Comparison of ENCODE assay signal across 13 cellular contexts in the genomic region with DNA sequence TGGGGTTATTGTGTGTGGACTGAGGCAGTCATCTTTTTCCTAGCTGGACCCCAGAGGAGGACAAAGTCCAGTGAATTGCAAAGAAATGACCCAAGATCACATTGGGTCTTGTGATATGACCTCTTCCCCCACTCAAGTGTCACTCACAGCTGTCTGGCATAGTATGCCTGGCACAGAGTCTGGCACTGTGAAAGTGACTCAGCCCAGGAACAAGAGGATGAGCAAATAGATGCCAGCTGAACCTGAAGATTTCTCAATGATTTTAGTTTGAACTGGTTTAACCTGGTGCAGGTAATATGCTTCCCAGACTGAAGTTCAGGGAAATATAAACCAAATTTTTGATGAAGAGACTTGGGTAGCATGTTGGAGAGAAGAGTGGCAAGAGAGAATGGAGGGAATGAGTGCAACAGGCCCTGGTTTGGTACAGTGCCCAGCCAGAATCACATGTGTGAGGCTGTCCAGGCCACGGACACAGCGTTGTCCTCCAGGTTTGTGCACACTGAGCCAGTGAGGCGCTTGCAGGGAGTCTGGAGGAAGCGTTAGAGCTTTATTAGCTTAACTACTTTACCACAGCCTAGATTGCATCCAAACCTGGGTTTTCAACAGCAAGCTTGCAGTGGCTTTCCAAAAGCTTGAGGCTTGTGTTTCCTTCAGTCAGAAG.
"Had no signal": no experiment of that assay in that cellular context is flagged by ENCODE, and none has a peak within 500 bp of the region (broad histone marks: within the 10 kb centered on the region; RNA-seq: fewer than 3 reads in every experiment).

No MANE protein-coding gene starts in this region.

- H3K9me3 ChIP-seq: ovary had no signal

- H3K27me3 ChIP-seq: cardiac muscle cell, ovary had no signal

- ATAC-seq: activated CD4-positive, alpha-beta T cell treated with anti-CD3 and anti-CD28 coated beads for 36 hours; activated CD8-positive, alpha-beta T cell treated with anti-CD3 and anti-CD28 coated beads for 36 hours; activated T-cell treated with anti-CD3 and anti-CD28 coated beads, Interleukin-2, amount 50 U/mL, for 72 hours; T-cell had no signal

- H3K4me3 ChIP-seq: cardiac muscle cell, coronary artery, ovary, skin epidermis had no signal

- H3K36me3 ChIP-seq: cardiac muscle cell, ovary, WERI-Rb-1 had no signal

- H3K27ac ChIP-seq: cardiac muscle cell, coronary artery, ovary, WERI-Rb-1 had no signal

- DNase-seq: activated CD4-positive, alpha-beta T cell treated with anti-CD3 and anti-CD28 coated beads for 36 hours; activated CD8-positive, alpha-beta memory T cell treated with anti-CD3 and anti-CD28 coated beads, Interleukin-2, amount 50 U/mL, for 4 hours; activated CD8-positive, alpha-beta T cell treated with anti-CD3 and anti-CD28 coated beads for 36 hours; activated naive CD8-positive, alpha-beta T cell treated with anti-CD3 and anti-CD28 coated beads, Interleukin-2, amount 10 ng/mL, durations not matched to agents 7 days and 5 days; activated T-cell treated with anti-CD3 and anti-CD28 coated beads, Interleukin-2, amount 50 U/mL, for 72 hours; anterior cingulate cortex; effector CD8-positive, alpha-beta T cell; ovary; T-cell; WERI-Rb-1 had no signal
